In the genomic region with DNA sequence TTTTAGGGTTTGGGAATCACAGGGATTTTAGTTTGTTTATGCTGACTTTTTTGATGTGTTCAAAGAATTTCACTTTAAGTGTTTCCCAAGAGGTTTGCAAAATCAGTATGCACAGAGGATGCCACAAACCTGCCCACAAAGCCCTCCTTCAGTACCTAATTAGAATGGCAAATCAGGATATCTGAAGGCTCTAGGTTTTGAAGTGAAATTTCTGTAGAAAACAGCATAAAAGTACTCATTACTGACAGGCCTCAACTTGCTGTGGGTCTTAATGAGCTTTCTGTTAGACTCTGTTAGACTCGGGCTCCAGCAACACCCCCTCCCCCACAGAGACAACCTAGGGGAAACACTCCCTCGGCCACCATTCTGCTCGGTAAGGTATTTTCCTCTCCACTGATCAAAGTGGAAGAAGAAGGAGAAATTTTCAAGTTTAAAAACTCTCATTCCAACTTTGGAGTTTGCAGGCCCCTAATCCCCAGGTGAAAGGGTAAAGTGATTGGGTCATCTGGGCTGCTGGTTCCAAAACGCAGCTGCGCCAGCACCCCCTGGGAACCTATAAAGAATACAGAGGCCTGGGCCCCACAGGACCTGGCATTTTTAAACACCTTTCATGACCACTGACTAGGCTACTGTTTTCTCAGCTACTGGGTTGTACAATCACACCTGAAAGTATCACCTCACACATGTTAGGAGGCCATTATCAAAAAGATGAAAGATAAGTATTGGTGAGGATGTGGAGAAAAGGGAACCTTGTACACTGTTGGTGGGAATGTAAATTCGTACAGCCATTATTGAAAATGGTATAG, we compare ENCODE assay signal across 9 cellular contexts.
DNase-seq lines count a peak whose midpoint lies in the region; ATAC-seq and TF ChIP-seq lines count a peak whose summit lies in the region.
"Had no signal": no experiment of that assay in that cellular context is flagged by ENCODE, and none has a peak within 500 bp of the region (broad histone marks: within the 10 kb centered on the region; RNA-seq: fewer than 3 reads in every experiment).

No MANE protein-coding gene starts in this region.

- H3K4me3 ChIP-seq in GM06990 (replicated peaks; ENCODE audit: low read depth, low read length), result peak overlapping the region; percentile 15
- no peak overlapping the region for H3K4me3 ChIP-seq in CD8-positive, alpha-beta T cell (ENCODE audit: low read depth, low read length)
- no peak overlapping the region for H3K4me3 ChIP-seq in effector memory CD4-positive, alpha-beta T cell (ENCODE audit: insufficient read depth, low read depth, low read length, poor library complexity, severe bottlenecking)

- H3K4me3 Mint-ChIP-seq in WTC11, result no peak overlapping the region
- no peak overlapping the region for H3K4me3 Mint-ChIP-seq in CD8-positive, alpha-beta T cell

- no peaks in the 10 kb centered on the region for H3K36me3 Mint-ChIP-seq in WTC11
- H3K36me3 Mint-ChIP-seq in CD8-positive, alpha-beta T cell, result no peaks in the 10 kb centered on the region

- H3K27me3 ChIP-seq in GM06990 (replicated peaks; ENCODE audit: control insufficient read depth, insufficient read depth, low read length), result no peaks in the 10 kb centered on the region
- H3K27me3 ChIP-seq in CD8-positive, alpha-beta T cell (ENCODE audit: insufficient read depth, low read length), result no peaks in the 10 kb centered on the region
- no peaks in the 10 kb centered on the region for H3K27me3 ChIP-seq in effector memory CD4-positive, alpha-beta T cell (replicated peaks; ENCODE audit: control insufficient read depth, insufficient read depth, low read length, poor library complexity, severe bottlenecking)

- H3K36me3 ChIP-seq in GM06990 (ENCODE audit: control insufficient read depth, insufficient read depth, low read length), result no peaks in the 10 kb centered on the region
- no peaks in the 10 kb centered on the region for H3K36me3 ChIP-seq in CD8-positive, alpha-beta T cell (ENCODE audit: insufficient read depth, low read length)
- H3K36me3 ChIP-seq in effector memory CD4-positive, alpha-beta T cell (ENCODE audit: control insufficient read depth, insufficient read depth, low read length), result no peaks in the 10 kb centered on the region

- no peaks in the 10 kb centered on the region for H3K9me3 ChIP-seq in CD8-positive, alpha-beta T cell (ENCODE audit: low read length)
- H3K9me3 ChIP-seq in effector memory CD4-positive, alpha-beta T cell (ENCODE audit: control insufficient read depth, low read length), result no peaks in the 10 kb centered on the region

- peak; percentile 33 for DNase-seq in GM06990 (ENCODE audit: extremely low read depth, insufficient read length)
- DNase-seq in WTC11 (ENCODE audit: low spot score), result no peak
- no peak for DNase-seq in NCI-H128 (lab: John Stamatoyannopoulos, UW; ENCODE audit: unreplicated experiment)
- DNase-seq in CD8-positive, alpha-beta T cell, result no peak
- DNase-seq in occipital lobe (lab: John Stamatoyannopoulos, UW), result no peak
- no peak for DNase-seq in effector memory CD4-positive, alpha-beta T cell
- DNase-seq: NCI-H2081 treated with DMSO at 0.1 percent for 48 hours had no signal

- no peak overlapping the region for H3K27ac Mint-ChIP-seq in WTC11
- H3K27ac Mint-ChIP-seq in CD8-positive, alpha-beta T cell, result no peak overlapping the region

- CTCF ChIA-PET in WTC11 (lab: Charles Lee), result interaction anchor here (0.6 to 2.9 kb wide), 7 partner anchors 12 to 126 kb away, joined by 3 to 36 read pairs (median 4); no protein-coding TSS in a partner anchor
- CTCF ChIA-PET in CD8-positive, alpha-beta T cell (lab: Charles Lee), result interaction anchor here (0.8 to 3.3 kb wide), 3 partner anchors 24 to 117 kb away, joined by 3 to 11 read pairs (median 3); no protein-coding TSS in a partner anchor

- H3K9me3 Mint-ChIP-seq in WTC11, result no peaks in the 10 kb centered on the region
- no peaks in the 10 kb centered on the region for H3K9me3 Mint-ChIP-seq in CD8-positive, alpha-beta T cell

- no peak overlapping the region for H3K27ac ChIP-seq in CD8-positive, alpha-beta T cell (ENCODE audit: low read depth, low read length)
- no peak overlapping the region for H3K27ac ChIP-seq in effector memory CD4-positive, alpha-beta T cell (ENCODE audit: insufficient read depth, low read length, poor library complexity, severe bottlenecking)

- no peaks in the 10 kb centered on the region for H3K27me3 Mint-ChIP-seq in WTC11 (ENCODE audit: low read depth)
- H3K27me3 Mint-ChIP-seq in CD8-positive, alpha-beta T cell (ENCODE audit: low read depth), result no peaks in the 10 kb centered on the region

- H3K4me1 Mint-ChIP-seq in WTC11, result peaks cover 22% of the 10 kb centered on the region
- no peaks in the 10 kb centered on the region for H3K4me1 Mint-ChIP-seq in CD8-positive, alpha-beta T cell (ENCODE audit: low read depth)

- intact Hi-C loops in CD8-positive, alpha-beta T cell (cut with DNase I, micrococcal nuclease), result loop anchor here (2.0 to 10.0 kb wide), 2 partner anchors 116 to 128 kb away; partner anchors contain the start of gene RPS13 (in 1 of the 2)

- no peaks in the 10 kb centered on the region for H3K4me1 ChIP-seq in CD8-positive, alpha-beta T cell (ENCODE audit: insufficient read depth, low read length)
- H3K4me1 ChIP-seq in effector memory CD4-positive, alpha-beta T cell (ENCODE audit: control insufficient read depth, insufficient read depth, low read length, poor library complexity, severe bottlenecking), result no peaks in the 10 kb centered on the region

- POLR2A ChIA-PET in WTC11 (lab: Charles Lee), result interaction anchor here (0.5 to 1.2 kb wide), 3 partner anchors 11 to 316 kb away, joined by 3 to 5 read pairs (median 3); no protein-coding TSS in a partner anchor
- POLR2A ChIA-PET in CD8-positive, alpha-beta T cell (lab: Charles Lee), result no interaction called here

- ATAC-seq in GM19397 (IDR thresholded peaks at IDR 0.05; ENCODE audit: unreplicated experiment) (peak; percentile 51), HG03095 (IDR thresholded peaks at IDR 0.05; ENCODE audit: unreplicated experiment) (peak; percentile 50), WTC11 (peak; percentile 47)
- no peak for ATAC-seq in CD8-positive, alpha-beta T cell

- TF ChIP-seq CTCF in GM06990 (IDR thresholded peaks at IDR 0.05; ENCODE audit: insufficient read depth, low read length, poor library complexity, severe bottlenecking) (no peak), WTC11 (IDR thresholded peaks at IDR 0.05) (no peak)
- no peak for TF ChIP-seq CTCF in CD8-positive, alpha-beta T cell (IDR thresholded peaks at IDR 0.05)

TF ChIP-seq in WTC11, 78 proteins besides CTCF, POLR2A, EP300 and RAD21 (continues in another document):
- TF ChIP-seq ZNF317 (CRISPR knock-in tag; IDR thresholded peaks at IDR 0.05; ENCODE audit: borderline replicate concordance, low read depth) (no peak), ETV6 (CRISPR knock-in tag; IDR thresholded peaks at IDR 0.05) (no peak), ZNF396 (CRISPR knock-in tag; IDR thresholded peaks at IDR 0.05; ENCODE audit: borderline replicate concordance) (no peak), SMAD4 (CRISPR knock-in tag; IDR thresholded peaks at IDR 0.05) (no peak), FOXP1 (CRISPR knock-in tag; IDR thresholded peaks at IDR 0.05; ENCODE audit: borderline replicate concordance) (no peak), SMAD3 (CRISPR knock-in tag; IDR thresholded peaks at IDR 0.05; ENCODE audit: borderline replicate concordance) (no peak), KAT7 (CRISPR knock-in tag; IDR thresholded peaks at IDR 0.05; ENCODE audit: borderline replicate concordance) (no peak), NR1H2 (CRISPR knock-in tag; IDR thresholded peaks at IDR 0.05) (no peak), CDX4 (CRISPR knock-in tag; IDR thresholded peaks at IDR 0.05; ENCODE audit: borderline replicate concordance) (no peak), IRF2 (CRISPR knock-in tag; IDR thresholded peaks at IDR 0.05; ENCODE audit: borderline replicate concordance, low read depth) (no peak)
- TF ChIP-seq, protein P1, sequence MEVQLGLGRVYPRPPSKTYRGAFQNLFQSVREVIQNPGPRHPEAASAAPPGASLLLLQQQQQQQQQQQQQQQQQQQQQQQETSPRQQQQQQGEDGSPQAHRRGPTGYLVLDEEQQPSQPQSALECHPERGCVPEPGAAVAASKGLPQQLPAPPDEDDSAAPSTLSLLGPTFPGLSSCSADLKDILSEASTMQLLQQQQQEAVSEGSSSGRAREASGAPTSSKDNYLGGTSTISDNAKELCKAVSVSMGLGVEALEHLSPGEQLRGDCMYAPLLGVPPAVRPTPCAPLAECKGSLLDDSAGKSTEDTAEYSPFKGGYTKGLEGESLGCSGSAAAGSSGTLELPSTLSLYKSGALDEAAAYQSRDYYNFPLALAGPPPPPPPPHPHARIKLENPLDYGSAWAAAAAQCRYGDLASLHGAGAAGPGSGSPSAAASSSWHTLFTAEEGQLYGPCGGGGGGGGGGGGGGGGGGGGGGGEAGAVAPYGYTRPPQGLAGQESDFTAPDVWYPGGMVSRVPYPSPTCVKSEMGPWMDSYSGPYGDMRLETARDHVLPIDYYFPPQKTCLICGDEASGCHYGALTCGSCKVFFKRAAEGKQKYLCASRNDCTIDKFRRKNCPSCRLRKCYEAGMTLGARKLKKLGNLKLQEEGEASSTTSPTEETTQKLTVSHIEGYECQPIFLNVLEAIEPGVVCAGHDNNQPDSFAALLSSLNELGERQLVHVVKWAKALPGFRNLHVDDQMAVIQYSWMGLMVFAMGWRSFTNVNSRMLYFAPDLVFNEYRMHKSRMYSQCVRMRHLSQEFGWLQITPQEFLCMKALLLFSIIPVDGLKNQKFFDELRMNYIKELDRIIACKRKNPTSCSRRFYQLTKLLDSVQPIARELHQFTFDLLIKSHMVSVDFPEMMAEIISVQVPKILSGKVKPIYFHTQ (CRISPR knock-in tag; IDR thresholded peaks at IDR 0.05), result no peak
